14 cellular contexts compared by ENCODE assay signal in genomic region chr1:244406337-244406736, GRCh38. TPM values are rescaled to one million over a fixed set of nuclear protein-coding genes. Genes with fewer than 3 reads are reported as not detected.
DNase-seq lines count a peak whose midpoint lies in the region; ATAC-seq, FAIRE-seq and TF ChIP-seq lines count a peak whose summit lies in the region.
"Had no signal": no experiment of that assay in that cellular context is flagged by ENCODE, and none has a peak within 500 bp of the region (broad histone marks: within the 10 kb centered on the region; RNA-seq: fewer than 3 reads in every experiment).

No MANE protein-coding gene starts in this region.

- peaks cover 31% of the 10 kb centered on the region for H3K9me3 Mint-ChIP-seq in mesothelial cell of epicardium

- H3K27ac ChIP-seq in kidney (ENCODE audit: low read depth in 2 of 2, low read length in 2 of 2) = no peak overlapping the region

- no peak overlapping the region for H3K9ac ChIP-seq in kidney (ENCODE audit: low read length in 2 of 2)

- DNase-seq in mesothelial cell of epicardium (ENCODE audit: low spot score in 2 of 2, unreplicated experiment in 2 of 2) (no peak), T-helper 17 cell (no peak), NCI-H748 (lab: John Stamatoyannopoulos, UW; ENCODE audit: unreplicated experiment) (no peak), kidney (no peak), LoVo (ENCODE audit: low spot score) (no peak)
- DNase-seq: activated CD8-positive, alpha-beta T cell treated with anti-CD3 and anti-CD28 coated beads, Interleukin-2, amount 10 ng/mL, durations not matched to agents 7 days and 5 days; erythroblast; NCI-H510A; nucleus accumbens had no signal

- FAIRE-seq in kidney (lab: Jason Lieb, UNC) = no peak
- FAIRE-seq: astrocyte, keratinocyte had no signal

- no peaks in the 10 kb centered on the region for H3K27me3 Mint-ChIP-seq in mesothelial cell of epicardium (ENCODE audit: low read depth)
- no peaks in the 10 kb centered on the region for H3K27me3 Mint-ChIP-seq in T-helper 17 cell

- H3K4me3 Mint-ChIP-seq in mesothelial cell of epicardium (no peak overlapping the region), T-helper 17 cell (no peak overlapping the region)
- H3K4me3 Mint-ChIP-seq: activated CD8-positive, alpha-beta T cell treated with anti-CD3 and anti-CD28 coated beads, Interleukin-2, amount 10 ng/mL, durations not matched to agents 7 days and 5 days had no signal

- no peaks in the 10 kb centered on the region for H3K4me1 ChIP-seq in kidney (ENCODE audit: control insufficient read depth in 1 of 2, insufficient read depth in 1 of 2, low read depth in 1 of 2, low read length in 2 of 2)

- H3K27ac Mint-ChIP-seq in mesothelial cell of epicardium (peak overlapping the region; percentile 21), T-helper 17 cell (no peak overlapping the region)
- H3K27ac Mint-ChIP-seq: activated CD8-positive, alpha-beta T cell treated with anti-CD3 and anti-CD28 coated beads, Interleukin-2, amount 10 ng/mL, durations not matched to agents 7 days and 5 days had no signal

- ATAC-seq in GM18867 (IDR thresholded peaks at IDR 0.05; ENCODE audit: unreplicated experiment) (peak; percentile 83), GM21515 (IDR thresholded peaks at IDR 0.05; ENCODE audit: unreplicated experiment) (peak; percentile 84), HG03097 (IDR thresholded peaks at IDR 0.05; ENCODE audit: low FRiP score, unreplicated experiment) (peak; percentile 75), T-helper 17 cell (no peak)
- ATAC-seq: activated CD8-positive, alpha-beta T cell treated with anti-CD3 and anti-CD28 coated beads, Interleukin-2, amount 10 ng/mL, durations not matched to agents 7 days and 5 days had no signal

- H3K4me3 ChIP-seq in kidney (ENCODE audit: low read length in 2 of 2) = no peak overlapping the region

- H3K9me3 ChIP-seq in T-helper 17 cell (ENCODE audit: control insufficient read depth, low read length, poor library complexity, severe bottlenecking) = no peaks in the 10 kb centered on the region
- H3K9me3 ChIP-seq in kidney (ENCODE audit: control insufficient read depth in 1 of 2, low read length in 2 of 2) = peaks cover 0 to 1% of the 10 kb centered on the region in 2 donors

- TF ChIP-seq CTCF in mesothelial cell of epicardium (IDR thresholded peaks at IDR 0.05; ENCODE audit: unreplicated experiment) = no peak
- TF ChIP-seq CTCF in kidney (IDR thresholded peaks at IDR 0.05; ENCODE audit: borderline replicate concordance, extremely low read depth, insufficient read depth) = no peak

- peaks cover 48% of the 10 kb centered on the region for H3K36me3 Mint-ChIP-seq in mesothelial cell of epicardium
- H3K36me3 Mint-ChIP-seq in T-helper 17 cell (ENCODE audit: low read depth) = peaks cover 19% of the 10 kb centered on the region

- H3K4me1 Mint-ChIP-seq in mesothelial cell of epicardium = peaks cover 13% of the 10 kb centered on the region
- no peaks in the 10 kb centered on the region for H3K4me1 Mint-ChIP-seq in T-helper 17 cell

- H3K36me3 ChIP-seq in kidney (ENCODE audit: control insufficient read depth in 1 of 2, insufficient read depth in 2 of 2, low read length in 2 of 2) = peaks cover 4 to 24% of the 10 kb centered on the region in 2 donors

- intact Hi-C loops in kidney (cut with DNase I) = no loop called here

RNA-seq across cellular contexts. Expression of gene ADSS2, which starts 45.4 kb away (rescaled TPM):
- 50.7 to 52.6 TPM (median 52.4 TPM) in 3 replicates for total RNA-seq in mesothelial cell of epicardium
- total RNA-seq in T-helper 17 cell = 10 to 100 TPM; 44.6 to 48.1 TPM
- total RNA-seq in kidney = 50.3 TPM
- 19.7 TPM for polyA plus RNA-seq in kidney (ENCODE audit: insufficient read depth, low read depth, low replicate concordance)

RNA-seq across cellular contexts. Expression of gene CATSPERE, which starts 54.7 kb away (rescaled TPM):
- 2.2 to 2.7 TPM (median 2.5 TPM) in 3 replicates for total RNA-seq in mesothelial cell of epicardium
- total RNA-seq in T-helper 17 cell = under 1 TPM; 0.18 to 0.47 TPM
- total RNA-seq in kidney = 2.5 TPM
- 0.73 TPM for polyA plus RNA-seq in kidney (ENCODE audit: insufficient read depth, low read depth, low replicate concordance)
